Comparison of ENCODE assay signal across 13 cellular contexts in genomic region chr10:47046321-47047126, GRCh38.
"Had no signal": no experiment of that assay in that cellular context is flagged by ENCODE, and none has a peak within 500 bp of the region (broad histone marks: within the 10 kb centered on the region; RNA-seq: fewer than 3 reads in every experiment).

No MANE protein-coding gene starts in this region.

- H3K27me3 Mint-ChIP-seq: activated CD4-positive, alpha-beta memory T cell treated with anti-CD3 and anti-CD28 coated beads for 36 hours; activated CD4-positive, alpha-beta T cell treated with anti-CD3 and anti-CD28 coated beads for 36 hours; naive thymus-derived CD8-positive, alpha-beta T cell; stimulated activated memory B cell treated with anti-CD40 and anti-IgM and Interleukin-4, amounts not matched to agents 10 μg/mL and 1 μg/mL and 100 μg/mL, for 72 hours had no signal

- H3K9me3 Mint-ChIP-seq: activated CD4-positive, alpha-beta memory T cell treated with anti-CD3 and anti-CD28 coated beads for 36 hours; activated naive CD4-positive, alpha-beta T cell treated with anti-CD3 and anti-CD28 coated beads, Interleukin-2, amount 10 ng/mL, durations not matched to agents 7 days and 5 days; activated T-cell treated with anti-CD3 and anti-CD28 coated beads, Interleukin-2, amount 50 U/mL, for 72 hours; memory B cell; naive thymus-derived CD8-positive, alpha-beta T cell; stimulated activated memory B cell treated with anti-CD40 and anti-IgM and Interleukin-4, amounts not matched to agents 10 μg/mL and 1 μg/mL and 100 μg/mL, for 72 hours had no signal

- H3K36me3 ChIP-seq: gastroesophageal sphincter, left lung, tibial nerve had no signal

- H3K27me3 ChIP-seq: dorsolateral prefrontal cortex, gastroesophageal sphincter, left lung, tibial nerve had no signal

- H3K36me3 Mint-ChIP-seq: activated CD4-positive, alpha-beta memory T cell treated with anti-CD3 and anti-CD28 coated beads for 36 hours; activated naive CD4-positive, alpha-beta T cell treated with anti-CD3 and anti-CD28 coated beads, Interleukin-2, amount 10 ng/mL, durations not matched to agents 7 days and 5 days; memory B cell; naive thymus-derived CD8-positive, alpha-beta T cell; stimulated activated memory B cell treated with anti-CD40 and anti-IgM and Interleukin-4, amounts not matched to agents 10 μg/mL and 1 μg/mL and 100 μg/mL, for 72 hours had no signal

- DNase-seq: activated CD4-positive, alpha-beta memory T cell treated with anti-CD3 and anti-CD28 coated beads for 36 hours; activated CD4-positive, alpha-beta T cell treated with anti-CD3 and anti-CD28 coated beads for 36 hours; activated naive CD4-positive, alpha-beta T cell treated with anti-CD3 and anti-CD28 coated beads, Interleukin-2, amount 10 ng/mL, durations not matched to agents 7 days and 5 days; activated T-cell treated with anti-CD3 and anti-CD28 coated beads, Interleukin-2, amount 50 U/mL, for 72 hours; naive thymus-derived CD8-positive, alpha-beta T cell had no signal

- H3K4me3 ChIP-seq: dorsolateral prefrontal cortex, gastroesophageal sphincter, left lung, SK-N-MC, tibial nerve had no signal

- H3K27ac ChIP-seq: dorsolateral prefrontal cortex, gastroesophageal sphincter, left lung, SK-N-MC, tibial nerve, VCaP had no signal

- ATAC-seq: stimulated activated memory B cell treated with anti-CD40 and anti-IgM and Interleukin-4, amounts not matched to agents 10 μg/mL and 1 μg/mL and 100 μg/mL, for 72 hours had no signal

- H3K9me3 ChIP-seq: gastroesophageal sphincter, left lung, tibial nerve had no signal

- H3K27ac Mint-ChIP-seq: activated CD4-positive, alpha-beta memory T cell treated with anti-CD3 and anti-CD28 coated beads for 36 hours; activated CD4-positive, alpha-beta T cell treated with anti-CD3 and anti-CD28 coated beads for 36 hours; activated naive CD4-positive, alpha-beta T cell treated with anti-CD3 and anti-CD28 coated beads, Interleukin-2, amount 10 ng/mL, durations not matched to agents 7 days and 5 days; activated T-cell treated with anti-CD3 and anti-CD28 coated beads, Interleukin-2, amount 50 U/mL, for 72 hours; stimulated activated memory B cell treated with anti-CD40 and anti-IgM and Interleukin-4, amounts not matched to agents 10 μg/mL and 1 μg/mL and 100 μg/mL, for 72 hours had no signal

- H3K4me1 Mint-ChIP-seq: stimulated activated memory B cell treated with anti-CD40 and anti-IgM and Interleukin-4, amounts not matched to agents 10 μg/mL and 1 μg/mL and 100 μg/mL, for 72 hours had no signal

- H3K4me3 Mint-ChIP-seq: activated CD4-positive, alpha-beta memory T cell treated with anti-CD3 and anti-CD28 coated beads for 36 hours; activated CD4-positive, alpha-beta T cell treated with anti-CD3 and anti-CD28 coated beads for 36 hours; activated naive CD4-positive, alpha-beta T cell treated with anti-CD3 and anti-CD28 coated beads, Interleukin-2, amount 10 ng/mL, durations not matched to agents 7 days and 5 days; activated T-cell treated with anti-CD3 and anti-CD28 coated beads, Interleukin-2, amount 50 U/mL, for 72 hours; memory B cell; stimulated activated memory B cell treated with anti-CD40 and anti-IgM and Interleukin-4, amounts not matched to agents 10 μg/mL and 1 μg/mL and 100 μg/mL, for 72 hours had no signal
